In genomic region chr17:78557598-78558039, GRCh38 we compare ENCODE assay signal across 13 cellular contexts. TPM values are rescaled to one million over a fixed set of nuclear protein-coding genes. Genes with fewer than 3 reads are reported as not detected.
DNase-seq lines count a peak whose midpoint lies in the region; ATAC-seq, FAIRE-seq and TF ChIP-seq lines count a peak whose summit lies in the region.
"Had no signal": no experiment of that assay in that cellular context is flagged by ENCODE, and none has a peak within 500 bp of the region (broad histone marks: within the 10 kb centered on the region; RNA-seq: fewer than 3 reads in every experiment).

No MANE protein-coding gene starts in this region.

- no peaks in the 10 kb centered on the region for H3K9me3 ChIP-seq in A549
- H3K9me3 ChIP-seq in HEK293 (ENCODE audit: control insufficient read depth, insufficient read depth, low read depth, low read length), result no peaks in the 10 kb centered on the region
- H3K9me3 ChIP-seq in RWPE2 (ENCODE audit: severe bottlenecking), result no peaks in the 10 kb centered on the region
- no peaks in the 10 kb centered on the region for H3K9me3 ChIP-seq in HAP-1
- H3K9me3 ChIP-seq: gastroesophageal sphincter, right atrium auricular region had no signal

- peak overlapping the region; percentile 0; the same call in 1 of the 3 replicates for H3K4me2 ChIP-seq in A549

- no peak for TF ChIP-seq CTCF in A549 (IDR thresholded peaks at IDR 0.05)
- no peak for TF ChIP-seq CTCF in HEK293 (tag by site-specific recombination; IDR thresholded peaks at IDR 0.05)
- no peak for TF ChIP-seq CTCF in RWPE2 (IDR thresholded peaks at IDR 0.05; ENCODE audit: poor library complexity, severe bottlenecking)
- no peak for TF ChIP-seq CTCF in endothelial cell (IDR thresholded peaks at IDR 0.05; ENCODE audit: unreplicated experiment)

- no peak for TF ChIP-seq EP300 in A549 (IDR thresholded peaks at IDR 0.05)

- in situ Hi-C loops in HAP-1 (cut with MboI; ENCODE audit: low sequenced_read_pairs), result no loop called here

- H3K9me3 Mint-ChIP-seq in endothelial cell (ENCODE audit: unreplicated experiment), result no peaks in the 10 kb centered on the region

- ATAC-seq in A549 (peak; percentile 63 to 73), RWPE2 (ENCODE audit: low read depth) (peak; percentile 55), GM21360 (IDR thresholded peaks at IDR 0.05; ENCODE audit: unreplicated experiment) (no peak), HG03280 (IDR thresholded peaks at IDR 0.05; ENCODE audit: unreplicated experiment) (no peak)
- ATAC-seq: gastroesophageal sphincter had no signal

- H3K36me3 ChIP-seq in HEK293 (ENCODE audit: control insufficient read depth in 2 of 2, insufficient read depth in 1 of 2, low read length in 2 of 2) (no peaks in the 10 kb centered on the region), RWPE2 (ENCODE audit: low read depth) (no peaks in the 10 kb centered on the region), HAP-1 (replicated peaks) (no peaks in the 10 kb centered on the region)
- H3K36me3 ChIP-seq: gastroesophageal sphincter, right atrium auricular region had no signal

- H3K4me1 Mint-ChIP-seq in endothelial cell (ENCODE audit: unreplicated experiment), result no peaks in the 10 kb centered on the region

- WGBS in A549 (ENCODE audit: missing lambda C conversion rate), result 19% methylated on average over 2 of the region's 2 CpGs

- peak overlapping the region in 1 of 2 experiments; percentile 64; a peak in 2 of 6 replicates for H3K27ac ChIP-seq in A549
- peak overlapping the region; percentile 57 for H3K27ac ChIP-seq in HEK293 (ENCODE audit: extremely low read depth, low read depth, low read length)
- H3K27ac ChIP-seq in RWPE2 (ENCODE audit: poor library complexity, severe bottlenecking), result no peak overlapping the region
- H3K27ac ChIP-seq: gastroesophageal sphincter, HL-60, right atrium auricular region had no signal

- H3K27me3 ChIP-seq in RWPE2 (ENCODE audit: insufficient read depth, poor library complexity, severe bottlenecking), result no peaks in the 10 kb centered on the region
- peaks cover 2% of the 10 kb centered on the region; the same call in 1 of the 2 replicates for H3K27me3 ChIP-seq in HAP-1 (ENCODE audit: low read depth)
- H3K27me3 ChIP-seq: right atrium auricular region had no signal

- H3K4me1 ChIP-seq in A549 (peaks cover 10% of the 10 kb centered on the region; the same call in 2 of the 3 replicates), HEK293 (ENCODE audit: control insufficient read depth, insufficient read depth, low read length) (no peaks in the 10 kb centered on the region; the same call in 1 of the 2 replicates), RWPE2 (ENCODE audit: insufficient read depth, poor library complexity, severe bottlenecking) (peaks cover 11% of the 10 kb centered on the region), HAP-1 (no peaks in the 10 kb centered on the region)

- CTCF ChIA-PET in A549 (lab: Yijun Ruan, JAX) (interaction anchor here (0.8 to 1.9 kb wide), 3 partner anchors 11 to 152 kb away, joined by 3 to 6 read pairs (median 4); no protein-coding TSS in a partner anchor), HEK293 (lab: Yijun Ruan, JAX) (interaction anchor here (0.6 to 1.9 kb wide), 3 partner anchors 11 to 295 kb away, joined by 3 to 10 read pairs (median 3); no protein-coding TSS in a partner anchor)

- peak; percentile 46 to 51 for DNase-seq in A549 (ENCODE audit: low read depth in 1 of 2, low spot score in 1 of 2)
- DNase-seq in RWPE2 (ENCODE audit: low spot score), result no peak
- DNase-seq in fibroblast of peridontal ligament (ENCODE audit: extremely low read depth), result peak; percentile 38
- DNase-seq in endothelial cell (ENCODE audit: low spot score), result no peak
- no peak for DNase-seq in HAP-1 (ENCODE audit: low spot score in 2 of 2)
- DNase-seq: caudate nucleus, NCI-H187 had no signal

- H3K27ac Mint-ChIP-seq in endothelial cell (ENCODE audit: unreplicated experiment), result no peak overlapping the region

- no peak for FAIRE-seq in A549 (lab: Jason Lieb, UNC)

- TF ChIP-seq POLR2A in A549 (IDR thresholded peaks at IDR 0.05; ENCODE audit: low read length), result no peak

- POLR2A ChIA-PET in A549 (lab: Yijun Ruan, JAX), result no interaction called here
- POLR2A ChIA-PET in HEK293 (lab: Yijun Ruan, JAX), result interaction anchor here (0.6 to 1.0 kb wide), 3 partner anchors 34 to 328 kb away, joined by 3 to 4 read pairs (median 3); no protein-coding TSS in a partner anchor

- no peaks in the 10 kb centered on the region for H3K27me3 Mint-ChIP-seq in endothelial cell (ENCODE audit: unreplicated experiment)

- no peak overlapping the region for H3K4me3 Mint-ChIP-seq in endothelial cell (ENCODE audit: unreplicated experiment)

- no peak for TF ChIP-seq RAD21 in A549 (conservative IDR thresholded peaks at IDR 0.05 in 1 of 2, IDR thresholded peaks at IDR 0.05 in 1 of 2)

- H3K36me3 Mint-ChIP-seq in endothelial cell (ENCODE audit: low read depth, unreplicated experiment), result no peaks in the 10 kb centered on the region

- H3K4me3 ChIP-seq in A549 (no peak overlapping the region), HEK293 (ENCODE audit: low read depth, low read length) (peak overlapping the region; percentile 19), RWPE2 (ENCODE audit: severe bottlenecking) (no peak overlapping the region), HAP-1 (no peak overlapping the region)
- H3K4me3 ChIP-seq: gastroesophageal sphincter, right atrium auricular region had no signal

TF ChIP-seq in A549, 52 proteins besides CTCF, POLR2A, EP300 and RAD21:
- TF ChIP-seq FOSL2 (IDR thresholded peaks at IDR 0.05) (no peak), FOSL2 (CRISPR knock-in tag; IDR thresholded peaks at IDR 0.05) (peak; percentile 69), RCOR1 (IDR thresholded peaks at IDR 0.05; ENCODE audit: low read depth, low read length) (no peak), ZC3H11A (IDR thresholded peaks at IDR 0.05) (no peak), MAZ (IDR thresholded peaks at IDR 0.05; ENCODE audit: borderline replicate concordance, low read depth, low read length) (no peak), E2F6 (IDR thresholded peaks at IDR 0.05; ENCODE audit: borderline replicate concordance, low read depth) (no peak), HOXB13 (CRISPR knock-in tag; IDR thresholded peaks at IDR 0.05; ENCODE audit: low read depth) (no peak), GATA3 (IDR thresholded peaks at IDR 0.05; ENCODE audit: borderline replicate concordance) (peak; percentile 18; the same call in 1 of the 2 replicates), EHF (CRISPR knock-in tag; IDR thresholded peaks at IDR 0.05) (no peak)

TF ChIP-seq in HEK293, 187 proteins besides CTCF, POLR2A, EP300 and RAD21 (continues in another document):
- no peak for TF ChIP-seq WT1 (tag by site-specific recombination; IDR thresholded peaks at IDR 0.05)
- no peak for TF ChIP-seq ZBTB6 (tag by site-specific recombination; IDR thresholded peaks at IDR 0.05)
- no peak for TF ChIP-seq ATF2 (tag by site-specific recombination; IDR thresholded peaks at IDR 0.05; ENCODE audit: low read depth)
- TF ChIP-seq ZNF266 (tag by site-specific recombination; IDR thresholded peaks at IDR 0.05; ENCODE audit: low read depth), result no peak
- no peak for TF ChIP-seq ZNF138 (tag by site-specific recombination; IDR thresholded peaks at IDR 0.05; ENCODE audit: borderline replicate concordance)
- TF ChIP-seq MEIS1 (CRISPR knock-in tag; IDR thresholded peaks at IDR 0.05; ENCODE audit: borderline replicate concordance), result no peak
- TF ChIP-seq ZNF544 (tag by site-specific recombination; IDR thresholded peaks at IDR 0.05), result no peak
- TF ChIP-seq ZNF416 (tag by site-specific recombination; IDR thresholded peaks at IDR 0.05), result no peak
- TF ChIP-seq TCF7L2 (IDR thresholded peaks at IDR 0.05; ENCODE audit: borderline replicate concordance, low read depth, low read length), result no peak
- TF ChIP-seq ZNF146 (tag by site-specific recombination; IDR thresholded peaks at IDR 0.05), result no peak
- TF ChIP-seq ZNF366 (tag by site-specific recombination; conservative IDR thresholded peaks at IDR 0.05), result no peak
- TF ChIP-seq ZNF221 (tag by site-specific recombination; IDR thresholded peaks at IDR 0.05; ENCODE audit: borderline replicate concordance), result no peak
- TF ChIP-seq MYNN (tag by site-specific recombination; IDR thresholded peaks at IDR 0.05; ENCODE audit: borderline replicate concordance), result no peak

RNA-seq across cellular contexts. Expression of gene DNAH17, which starts 19.6 kb away (rescaled TPM):
- polyA plus RNA-seq in A549 (2011; rRNA removed), result 0.21 and 0.46 TPM in 2 replicates
- 0.29 and 0.46 TPM in 2 replicates for polyA plus RNA-seq in A549 (2012; cell fraction: cytosol; rRNA removed)
- 0.95 and 1.2 TPM in 2 replicates for polyA plus RNA-seq in A549 (2012; cell fraction: nucleus; rRNA removed)
- polyA plus RNA-seq in A549 (2017; fragmentation: RNase III; extraction: RNeasy Plus Mini Kit Qiagen cat#74134 plus additional on column Dnase treatment), result 0.26 to 0.49 TPM (median 0.39 TPM) in 3 replicates
- polyA minus RNA-seq in A549 (2011; rRNA and poly(A)+ RNA removed), result 0.62 and 0.68 TPM in 2 replicates
- 1.0 TPM for total RNA-seq in endothelial cell (ENCODE audit: unreplicated experiment)

Comparison
In these comparisons a context has a peak if more than half of its experiments do, and no peak if none do; other contexts are left out.
1. ATAC-seq: peak in A549 (2 of 2) and RWPE2 (single experiment); none in GM21360 (single experiment) and HG03280 (single experiment).
2. DNase-seq: peak in A549 (2 of 2) and fibroblast of peridontal ligament (single experiment); none in RWPE2 (single experiment), endothelial cell (single experiment) and HAP-1 (0 of 2).